15 cellular contexts compared by ENCODE assay signal in genomic region chr16:1155353-1156110, GRCh38. TPM values are rescaled to one million over a fixed set of nuclear protein-coding genes. Genes with fewer than 3 reads are reported as not detected.
DNase-seq lines count a peak whose midpoint lies in the region; ATAC-seq and TF ChIP-seq lines count a peak whose summit lies in the region.
"Had no signal": no experiment of that assay in that cellular context is flagged by ENCODE, and none has a peak within 500 bp of the region (broad histone marks: within the 10 kb centered on the region; RNA-seq: fewer than 3 reads in every experiment).

No MANE protein-coding gene starts in this region.

- peaks cover 16% of the 10 kb centered on the region for H3K27me3 Mint-ChIP-seq in CD8-positive, alpha-beta T cell (ENCODE audit: low read depth)
- peaks cover 0 to 5% of the 10 kb centered on the region in 2 donors for H3K27me3 Mint-ChIP-seq in natural killer cell treated with Interleukin-12 subunit alpha and Interleukin-12 subunit beta and Interleukin-15 and Interleukin-18, amount 100 ng/mL, for 72 hours

- H3K27me3 ChIP-seq in CD8-positive, alpha-beta T cell (ENCODE audit: insufficient read depth, low read length): peaks cover 12% of the 10 kb centered on the region
- H3K27me3 ChIP-seq in WERI-Rb-1 (ENCODE audit: insufficient read depth, low read depth, severe bottlenecking) (no peaks in the 10 kb centered on the region), lower lobe of right lung (ENCODE audit: low read depth) (peaks cover 83% of the 10 kb centered on the region), gastrocnemius medialis (peaks cover 65 to 85% (median 80%) of the 10 kb centered on the region in 3 donors), MG63 (peaks cover 7% of the 10 kb centered on the region)

- H3K4me1 ChIP-seq in CD8-positive, alpha-beta T cell (ENCODE audit: insufficient read depth, low read length): peaks cover 11% of the 10 kb centered on the region
- H3K4me1 ChIP-seq in lower lobe of right lung: peaks cover 21% of the 10 kb centered on the region
- H3K4me1 ChIP-seq in gastrocnemius medialis: peaks cover 0 to 6% of the 10 kb centered on the region in 2 donors

- no peaks in the 10 kb centered on the region for H3K36me3 Mint-ChIP-seq in CD8-positive, alpha-beta T cell
- H3K36me3 Mint-ChIP-seq in natural killer cell treated with Interleukin-12 subunit alpha and Interleukin-12 subunit beta and Interleukin-15 and Interleukin-18, amount 100 ng/mL, for 72 hours: no peaks in the 10 kb centered on the region
- H3K36me3 Mint-ChIP-seq: activated naive CD8-positive, alpha-beta T cell had no signal

- TF ChIP-seq POLR2A in gastrocnemius medialis (IDR thresholded peaks at IDR 0.05): no peak

- CTCF ChIA-PET in CD8-positive, alpha-beta T cell (lab: Charles Lee): no interaction called here

- in situ Hi-C loops in gastrocnemius medialis (cut with MboI; ENCODE audit: low sequenced_read_pairs in 4 of 4): no loop called here

- H3K27ac Mint-ChIP-seq in CD8-positive, alpha-beta T cell: no peak overlapping the region
- no peak overlapping the region for H3K27ac Mint-ChIP-seq in natural killer cell treated with Interleukin-12 subunit alpha and Interleukin-12 subunit beta and Interleukin-15 and Interleukin-18, amount 100 ng/mL, for 72 hours
- H3K27ac Mint-ChIP-seq: activated naive CD8-positive, alpha-beta T cell had no signal

- no peak for TF ChIP-seq CTCF in CD8-positive, alpha-beta T cell (IDR thresholded peaks at IDR 0.05)
- TF ChIP-seq CTCF in WERI-Rb-1 (IDR thresholded peaks at IDR 0.05; ENCODE audit: low read depth, low read length): no peak
- TF ChIP-seq CTCF in lower lobe of right lung (IDR thresholded peaks at IDR 0.05): no peak
- no peak for TF ChIP-seq CTCF in gastrocnemius medialis (IDR thresholded peaks at IDR 0.05 in 4 of 5, conservative IDR thresholded peaks at IDR 0.05 in 1 of 5)

- POLR2A ChIA-PET in CD8-positive, alpha-beta T cell (lab: Charles Lee): no interaction called here

- H3K4me1 Mint-ChIP-seq in CD8-positive, alpha-beta T cell (ENCODE audit: low read depth): peaks cover 2% of the 10 kb centered on the region
- H3K4me1 Mint-ChIP-seq in natural killer cell treated with Interleukin-12 subunit alpha and Interleukin-12 subunit beta and Interleukin-15 and Interleukin-18, amount 100 ng/mL, for 72 hours (ENCODE audit: low read depth in 2 of 2): no peaks in the 10 kb centered on the region

- no peaks in the 10 kb centered on the region for H3K36me3 ChIP-seq in CD8-positive, alpha-beta T cell (ENCODE audit: insufficient read depth, low read length)
- H3K36me3 ChIP-seq in WERI-Rb-1 (peaks cover 29% of the 10 kb centered on the region), lower lobe of right lung (no peaks in the 10 kb centered on the region), gastrocnemius medialis (no peaks in the 10 kb centered on the region), MG63 (no peaks in the 10 kb centered on the region)

- no peak overlapping the region for H3K4me3 ChIP-seq in CD8-positive, alpha-beta T cell (ENCODE audit: low read depth, low read length)
- H3K4me3 ChIP-seq in WERI-Rb-1 (ENCODE audit: low read depth, low read length) (peak overlapping the region; percentile 23), lower lobe of right lung (peak overlapping the region; percentile 3), gastrocnemius medialis (peak overlapping the region; percentile 2 to 34 (median 26)), MG63 (no peak overlapping the region)

- H3K27ac ChIP-seq in CD8-positive, alpha-beta T cell (ENCODE audit: low read depth, low read length): no peak overlapping the region
- peak overlapping the region; percentile 95 for H3K27ac ChIP-seq in WERI-Rb-1
- no peak overlapping the region for H3K27ac ChIP-seq in lower lobe of right lung
- peak overlapping the region in 3 of 4 donors; percentile 51 to 72 (median 68) for H3K27ac ChIP-seq in gastrocnemius medialis

- no peak for DNase-seq in CD8-positive, alpha-beta T cell
- no peak for DNase-seq in WERI-Rb-1
- no peak for DNase-seq in lower lobe of right lung
- no peak for DNase-seq in gastrocnemius medialis
- DNase-seq in MG63: no peak
- no peak for DNase-seq in natural killer cell treated with Interleukin-12 subunit alpha and Interleukin-12 subunit beta and Interleukin-15 and Interleukin-18, amount 100 ng/mL, for 72 hours (ENCODE audit: low spot score)
- no peak for DNase-seq in retina
- no peak for DNase-seq in NOMO-1 treated with dmso at 0.1 percent for 144 hours (lab: John Stamatoyannopoulos, UW; ENCODE audit: unreplicated experiment)
- DNase-seq: activated CD4-positive, alpha-beta T cell treated with anti-CD3 and anti-CD28 coated beads, Interleukin-2, amount 50 U/mL, for 1 hour; effector CD4-positive, alpha-beta T cell; NCI-H1436 treated with DMSO at 0.1 percent for 48 hours; NCI-H345 had no signal

- no peaks in the 10 kb centered on the region for H3K9me3 Mint-ChIP-seq in CD8-positive, alpha-beta T cell
- no peaks in the 10 kb centered on the region for H3K9me3 Mint-ChIP-seq in natural killer cell treated with Interleukin-12 subunit alpha and Interleukin-12 subunit beta and Interleukin-15 and Interleukin-18, amount 100 ng/mL, for 72 hours

- ATAC-seq in CD8-positive, alpha-beta T cell: no peak
- ATAC-seq in lower lobe of right lung (no peak), gastrocnemius medialis (no peak)
- no peak for ATAC-seq in natural killer cell treated with Interleukin-12 subunit alpha and Interleukin-12 subunit beta and Interleukin-15 and Interleukin-18, amount 100 ng/mL, for 72 hours

- H3K4me3 Mint-ChIP-seq in CD8-positive, alpha-beta T cell: peak overlapping the region; percentile 5
- H3K4me3 Mint-ChIP-seq in natural killer cell treated with Interleukin-12 subunit alpha and Interleukin-12 subunit beta and Interleukin-15 and Interleukin-18, amount 100 ng/mL, for 72 hours: no peak overlapping the region
- H3K4me3 Mint-ChIP-seq: activated naive CD8-positive, alpha-beta T cell had no signal

- intact Hi-C loops in CD8-positive, alpha-beta T cell (cut with DNase I, micrococcal nuclease): loop anchor here in 1 of 2 experiments (10.0 kb wide), 1 partner anchor 259 kb away; the partner anchor contains the start of gene UNKL
- intact Hi-C loops in lower lobe of right lung (cut with DNase I) (no loop called here), gastrocnemius medialis (cut with DNase I; ENCODE audit: low total_unique reads) (no loop called here)

- H3K9me3 ChIP-seq in CD8-positive, alpha-beta T cell (ENCODE audit: low read length): no peaks in the 10 kb centered on the region
- no peaks in the 10 kb centered on the region for H3K9me3 ChIP-seq in WERI-Rb-1 (ENCODE audit: severe bottlenecking)
- H3K9me3 ChIP-seq in lower lobe of right lung: no peaks in the 10 kb centered on the region
- H3K9me3 ChIP-seq in gastrocnemius medialis: no peaks in the 10 kb centered on the region
- H3K9me3 ChIP-seq in MG63: no peaks in the 10 kb centered on the region

RNA-seq across cellular contexts. Expression of gene CACNA1H, which starts 2.6 kb away (rescaled TPM):
- total RNA-seq in CD8-positive, alpha-beta T cell: 1 to 10 TPM; 1.5 to 1.9 TPM
- total RNA-seq in lower lobe of right lung: 8.4 TPM
- 10 to 100 TPM in 1 of 4 donors, 1 to 10 TPM in 3; 3.7 to 12.8 (median 4.5) TPM for total RNA-seq in gastrocnemius medialis
- total RNA-seq in MG63 (2014; rRNA removed; shearing (Covaris generic); ENCODE audit: low replicate concordance): 0.27 and 0.59 TPM in 2 replicates
- total RNA-seq in natural killer cell treated with Interleukin-12 subunit alpha and Interleukin-12 subunit beta and Interleukin-15 and Interleukin-18, amount 100 ng/mL, for 72 hours: under 1 TPM; 0.21 to 0.31 TPM

RNA-seq across cellular contexts. Expression of gene C1QTNF8, which starts 59.5 kb away (rescaled TPM):
- not detected for total RNA-seq in CD8-positive, alpha-beta T cell
- total RNA-seq in lower lobe of right lung (not detected), gastrocnemius medialis (not detected)
- not detected in 2 replicates for total RNA-seq in MG63 (2014; rRNA removed; shearing (Covaris generic); ENCODE audit: low replicate concordance)
- not detected for total RNA-seq in natural killer cell treated with Interleukin-12 subunit alpha and Interleukin-12 subunit beta and Interleukin-15 and Interleukin-18, amount 100 ng/mL, for 72 hours
- total RNA-seq: myocyte, skeletal muscle tissue had no signal

Comparison
In these comparisons a context has a peak if more than half of its experiments do, and no peak if none do; other contexts are left out.
1. H3K27ac ChIP-seq: peak in WERI-Rb-1 (single experiment) and gastrocnemius medialis (3 of 4); none in CD8-positive, alpha-beta T cell (single experiment) and lower lobe of right lung (single experiment).
2. H3K4me3 ChIP-seq: peak in WERI-Rb-1 (single experiment), lower lobe of right lung (single experiment) and gastrocnemius medialis (4 of 4); none in CD8-positive, alpha-beta T cell (single experiment) and MG63 (single experiment).